In genomic region chr5:56639491-56639890, GRCh38 we compare ENCODE assay signal across 21 cellular contexts.
A peak's percentile ranks its signal among the peaks of the same experiment; 100 is the strongest.
DNase-seq lines count a peak whose midpoint lies in the region; ATAC-seq and TF ChIP-seq lines count a peak whose summit lies in the region.
"Had no signal": no experiment of that assay in that cellular context is flagged by ENCODE, and none has a peak within 500 bp of the region (broad histone marks: within the 10 kb centered on the region; RNA-seq: fewer than 3 reads in every experiment).

No MANE protein-coding gene starts in this region.

- H3K4me3 ChIP-seq in skin epidermis, result no peak overlapping the region
- H3K4me3 ChIP-seq: mucosa of descending colon, stomach had no signal

- CTCF ChIA-PET in Calu3 (lab: Charles Lee), result interaction anchor here (0.8 to 2.4 kb wide), 5 partner anchors 19 to 198 kb away, joined by 3 to 7 read pairs (median 4); no protein-coding TSS in a partner anchor

- H3K4me3 Mint-ChIP-seq in Calu3 (ENCODE audit: low read depth, unreplicated experiment), result peak overlapping the region; percentile 63
- H3K4me3 Mint-ChIP-seq: activated CD4-positive, alpha-beta memory T cell treated with anti-CD3 and anti-CD28 coated beads, Interleukin-2, amount 10 ng/mL, durations not matched to agents 7 days and 5 days; activated naive CD8-positive, alpha-beta T cell; effector memory CD8-positive, alpha-beta T cell had no signal

- H3K36me3 Mint-ChIP-seq in Calu3 (ENCODE audit: insufficient read depth, unreplicated experiment), result peaks cover 35% of the 10 kb centered on the region
- H3K36me3 Mint-ChIP-seq: activated naive CD8-positive, alpha-beta T cell had no signal

- no peak for DNase-seq in Calu3
- DNase-seq in OCI-M1 (lab: John Stamatoyannopoulos, UW), result peak; percentile 16
- no peak for DNase-seq in foreskin keratinocyte
- no peak for DNase-seq in superior temporal gyrus (ENCODE audit: extremely low spot score)
- no peak for DNase-seq in NOMO-1 (lab: John Stamatoyannopoulos, UW; ENCODE audit: unreplicated experiment in 2 of 2)
- no peak for DNase-seq in NCI-H1048 (lab: John Stamatoyannopoulos, UW)
- DNase-seq in Kasumi-1 (lab: John Stamatoyannopoulos, UW), result no peak
- DNase-seq: activated CD4-positive, alpha-beta memory T cell treated with anti-CD3 and anti-CD28 coated beads, Interleukin-2, amount 10 ng/mL, durations not matched to agents 7 days and 5 days; AML-193; effector memory CD8-positive, alpha-beta T cell; EL; head of caudate nucleus; mucosa of descending colon; NCI-H1436 treated with DMSO at 0.1 percent for 48 hours; Right ventricle myocardium superior; stimulated activated CD4-positive, alpha-beta T cell treated with anti-CD3 and anti-CD28 coated beads, Interleukin-4, amount 100 ng/mL, for 4 hours; stomach; SW 1271 had no signal

- peak overlapping the region; percentile 97 for H3K27ac Mint-ChIP-seq in Calu3 (ENCODE audit: unreplicated experiment)
- H3K27ac Mint-ChIP-seq: activated CD4-positive, alpha-beta memory T cell treated with anti-CD3 and anti-CD28 coated beads, Interleukin-2, amount 10 ng/mL, durations not matched to agents 7 days and 5 days; activated naive CD8-positive, alpha-beta T cell; effector memory CD8-positive, alpha-beta T cell had no signal

- H3K4me1 ChIP-seq in foreskin keratinocyte, result peaks cover 6% of the 10 kb centered on the region

- ATAC-seq in foreskin keratinocyte, result no peak
- ATAC-seq: left lobe of liver, mucosa of descending colon had no signal

- peak overlapping the region; percentile 63 for H3K27ac ChIP-seq in foreskin keratinocyte
- peak overlapping the region in 12 of 21 experiments; percentile 3 to 74 (median 52) for H3K27ac ChIP-seq in skin epidermis

- no peaks in the 10 kb centered on the region for H3K9me3 Mint-ChIP-seq in Calu3 (ENCODE audit: low read depth, unreplicated experiment)
- H3K9me3 Mint-ChIP-seq: activated CD4-positive, alpha-beta memory T cell treated with anti-CD3 and anti-CD28 coated beads, Interleukin-2, amount 10 ng/mL, durations not matched to agents 7 days and 5 days; effector memory CD8-positive, alpha-beta T cell had no signal

- intact Hi-C loops in Calu3 (cut with micrococcal nuclease; ENCODE audit: unreplicated experiment), result loop anchor here (2.0 to 5.0 kb wide), 3 partner anchors 112 to 369 kb away; no protein-coding TSS in a partner anchor

- TSS peak; percentile 88 for BruUV-seq in Calu3 (replicated peaks; lab: Mats Ljungman, UMichigan)

- H3K27me3 ChIP-seq in foreskin keratinocyte, result no peaks in the 10 kb centered on the region
- H3K27me3 ChIP-seq: stomach had no signal

- H3K4me1 Mint-ChIP-seq in Calu3 (ENCODE audit: low read depth, unreplicated experiment), result peaks cover 70% of the 10 kb centered on the region

- TF ChIP-seq CTCF in Calu3 (IDR thresholded peaks at IDR 0.05; ENCODE audit: unreplicated experiment), result no peak
- no peak for TF ChIP-seq CTCF in foreskin keratinocyte (conservative IDR thresholded peaks at IDR 0.05)

- H3K27me3 Mint-ChIP-seq in Calu3 (ENCODE audit: unreplicated experiment), result no peaks in the 10 kb centered on the region
- H3K27me3 Mint-ChIP-seq: activated naive CD8-positive, alpha-beta T cell had no signal
